In the genomic region with DNA sequence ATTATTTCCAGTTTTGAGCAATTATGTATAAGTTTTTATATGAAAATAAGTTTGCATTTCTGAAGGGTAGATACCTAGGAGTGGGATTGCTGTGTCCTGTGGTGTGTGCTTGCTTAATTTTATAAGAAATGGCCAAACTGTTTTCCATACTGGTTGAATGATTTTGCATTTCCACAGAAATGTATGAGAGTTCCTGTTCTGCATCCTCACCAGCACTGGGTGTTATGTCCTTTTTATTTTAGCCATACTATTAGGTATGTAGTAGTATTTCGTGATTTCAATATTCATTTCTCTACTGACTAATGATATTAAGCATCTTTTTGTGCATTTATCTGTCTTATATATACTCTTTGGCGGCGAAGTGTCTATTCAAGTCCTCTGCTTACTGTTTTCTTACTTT, we compare ENCODE assay signal across 11 cellular contexts.
"Had no signal": no experiment of that assay in that cellular context is flagged by ENCODE, and none has a peak within 500 bp of the region (broad histone marks: within the 10 kb centered on the region; RNA-seq: fewer than 3 reads in every experiment).

No MANE protein-coding gene starts in this region.

- H3K4me3 ChIP-seq: GM23248, GM23338, HAP-1 had no signal

- DNase-seq: GM23248, GOT3, H7, H9, HCEC 1CT, HFFc6 had no signal

- H3K9ac ChIP-seq: GM23248 had no signal

- H3K4me2 ChIP-seq: GM23338 had no signal

- H3K4me1 ChIP-seq: HAP-1 had no signal

- ATAC-seq: GM23338, HCT116 had no signal

- FAIRE-seq: H1, H54 had no signal

- H3K9me3 ChIP-seq: HAP-1 had no signal

- H3K27ac ChIP-seq: GM23248 had no signal

- H2AFZ ChIP-seq: GM23248, GM23338 had no signal
